Comparison of ENCODE assay signal across 7 cellular contexts in genomic region chr10:88526496-88526895, GRCh38. TPM values are rescaled to one million over a fixed set of nuclear protein-coding genes. Genes with fewer than 3 reads are reported as not detected.
DNase-seq lines count a peak whose midpoint lies in the region; ATAC-seq and TF ChIP-seq lines count a peak whose summit lies in the region.
"Not testable (repeated sequence)": the region's sequence is repeated elsewhere in the genome, so short reads cannot be mapped to it uniquely, and the experiment has no call there.

No MANE protein-coding gene starts in this region.

- intact Hi-C loops in thyroid gland (cut with DNase I): not testable (repeated sequence)

- DNase-seq in EH (ENCODE audit: low read depth) (peak; percentile 26), H4 (ENCODE audit: low spot score) (peak; percentile 11), HT1080 (ENCODE audit: low read depth) (peak; percentile 1), MG63 (peak; percentile 0), astrocyte of the hippocampus (ENCODE audit: low read depth, low spot score) (peak; percentile 11), thyroid gland (peak; percentile 9 to 10)
- DNase-seq in WTC11 (ENCODE audit: low spot score): not testable (repeated sequence)

- H3K36me3 Mint-ChIP-seq in WTC11: not testable (repeated sequence)

- not testable (repeated sequence) for H3K4me1 ChIP-seq in thyroid gland

- not testable (repeated sequence) for H3K27ac ChIP-seq in thyroid gland

- not testable (repeated sequence) for H3K9me3 ChIP-seq in MG63, thyroid gland

- WGBS in thyroid gland, 2 donors: 75 to 84% methylated on average over 3 of the region's 3 CpGs

- POLR2A ChIA-PET in WTC11 (lab: Charles Lee): not testable (repeated sequence)

- H3K27me3 ChIP-seq in MG63, thyroid gland: not testable (repeated sequence)

- peaks cover 43% of the 10 kb centered on the region for H3K4me1 Mint-ChIP-seq in WTC11

- H3K9me3 Mint-ChIP-seq in WTC11: not testable (repeated sequence)

- not testable (repeated sequence) for ATAC-seq in WTC11

- H3K4me3 Mint-ChIP-seq in WTC11: not testable (repeated sequence)

- H3K27me3 Mint-ChIP-seq in WTC11 (ENCODE audit: low read depth): not testable (repeated sequence)

- TF ChIP-seq POLR2A in thyroid gland (IDR thresholded peaks at IDR 0.05): not testable (repeated sequence)

- not testable (repeated sequence) for TF ChIP-seq CTCF in WTC11 (IDR thresholded peaks at IDR 0.05); thyroid gland (IDR thresholded peaks at IDR 0.05)

- not testable (repeated sequence) for H3K4me3 ChIP-seq in MG63; thyroid gland (replicated peaks in 1 of 3)

- CTCF ChIA-PET in WTC11 (lab: Charles Lee): not testable (repeated sequence)

- H3K36me3 ChIP-seq in MG63, thyroid gland: not testable (repeated sequence)

- H3K27ac Mint-ChIP-seq in WTC11: 0 out of 2 replicates have a peak overlapping the region, but pooled peaks have one; percentile 39

RNA-seq across cellular contexts. Expression of gene RNLS, which starts 56.6 kb away (rescaled TPM):
- 0.18 and 0.35 TPM in 2 replicates for total RNA-seq in H4 (2014; rRNA removed; shearing (Covaris generic))
- 0.21 TPM in 1 of 2 replicates, not detected in the other for total RNA-seq in HT1080 (2014; rRNA removed; shearing (Covaris generic))
- not detected in 2 replicates for polyA plus RNA-seq in HT1080 (2015; cell fraction: cytosol; rRNA removed)
- polyA plus RNA-seq in HT1080 (2015; cell fraction: nucleus; rRNA removed): not detected in 2 replicates
- total RNA-seq in MG63 (2014; rRNA removed; shearing (Covaris generic); ENCODE audit: low replicate concordance): 14.8 and 29.3 TPM in 2 replicates
- total RNA-seq in WTC11 (2021) (8.7 to 9.2 TPM (median 8.7 TPM) in 3 replicates), thyroid gland (10 to 100 TPM; 10.6 to 38.7 (median 28.2) TPM)
